Comparison of ENCODE assay signal across 8 cellular contexts in the genomic region with DNA sequence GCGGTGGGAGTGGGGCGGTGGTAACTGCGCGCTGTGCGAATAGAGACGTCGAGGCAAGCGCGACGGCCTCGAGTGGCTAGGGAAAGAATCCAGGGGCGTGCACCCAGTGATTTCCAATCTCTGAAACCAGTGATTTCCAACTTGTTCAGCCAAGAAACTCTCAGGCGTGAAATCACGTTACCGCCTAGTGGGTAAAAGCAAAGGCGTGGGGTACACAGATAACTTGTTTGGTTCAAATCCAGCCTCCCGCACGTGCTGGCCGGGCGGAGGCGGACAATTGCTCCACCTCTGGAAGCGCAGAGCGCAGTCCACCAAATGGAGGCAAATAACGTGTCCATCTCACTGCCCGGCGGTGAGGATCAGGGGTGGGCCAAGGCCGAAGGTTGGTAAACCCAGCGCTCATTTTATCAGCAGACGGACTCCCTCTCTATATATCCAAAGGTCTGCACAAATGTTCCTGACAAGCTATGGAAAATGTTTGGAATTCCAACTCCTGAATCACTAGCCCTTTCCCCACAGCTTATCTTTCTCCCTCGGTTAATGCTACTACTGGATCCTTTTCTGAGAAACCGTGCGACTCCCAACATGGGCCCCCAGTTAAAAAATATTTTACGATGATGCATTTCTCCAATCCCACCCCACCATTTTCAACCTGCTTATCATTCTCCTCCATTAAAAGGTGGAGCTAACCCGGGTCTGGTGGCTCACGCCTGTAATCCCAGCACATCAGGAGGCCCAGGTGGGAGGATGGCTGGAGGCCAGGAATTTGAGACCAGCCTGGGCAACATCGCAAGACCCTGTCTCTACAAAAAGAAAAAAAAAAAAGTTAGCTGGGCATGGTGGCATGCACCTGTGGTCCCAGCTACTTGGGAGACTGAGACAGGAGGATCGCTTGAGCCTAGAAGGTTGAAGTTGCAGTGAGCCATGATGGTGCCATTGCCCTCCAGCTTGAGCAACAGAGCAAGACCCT. TPM values are rescaled to one million over a fixed set of nuclear protein-coding genes. Genes with fewer than 3 reads are reported as not detected.
DNase-seq lines count a peak whose midpoint lies in the region; ATAC-seq lines count a peak whose summit lies in the region.

No MANE protein-coding gene starts in this region.

- peaks cover 12% of the 10 kb centered on the region for H3K36me3 Mint-ChIP-seq in activated naive CD4-positive, alpha-beta T cell treated with anti-CD3 and anti-CD28 coated beads for 36 hours (ENCODE audit: low read depth)

- intact Hi-C loops in activated naive CD4-positive, alpha-beta T cell treated with anti-CD3 and anti-CD28 coated beads for 36 hours (cut with micrococcal nuclease), result loop anchor here (1.0 kb wide), 1 partner anchor 156 kb away; no protein-coding TSS in a partner anchor

- WGBS in iPS DF 6.9 (ENCODE audit: insufficient coverage, insufficient read length), result no CpG with 5 or more reads among the region's 37 CpGs

- CTCF ChIA-PET in activated naive CD4-positive, alpha-beta T cell treated with anti-CD3 and anti-CD28 coated beads for 36 hours (lab: Charles Lee), result interaction anchor here (0.6 to 3.1 kb wide), 5 partner anchors 13 to 159 kb away, joined by 3 to 14 read pairs (median 4); no protein-coding TSS in a partner anchor

- H3K27me3 Mint-ChIP-seq in activated naive CD4-positive, alpha-beta T cell treated with anti-CD3 and anti-CD28 coated beads for 36 hours (ENCODE audit: low read depth), result no peaks in the 10 kb centered on the region

- H3K4me3 ChIP-seq in iPS DF 6.9 (ENCODE audit: low read length) (peak overlapping the region; percentile 59; the same call in 1 of the 2 replicates), skin epidermis (peak overlapping the region; percentile 84 to 100 (median 93))

- H3K27ac ChIP-seq in iPS DF 6.9 (ENCODE audit: low read length), result no peak overlapping the region
- peak overlapping the region; percentile 73 to 100 (median 95) for H3K27ac ChIP-seq in skin epidermis

- H3K4me1 Mint-ChIP-seq in activated naive CD4-positive, alpha-beta T cell treated with anti-CD3 and anti-CD28 coated beads for 36 hours (ENCODE audit: low read depth), result peaks cover 32% of the 10 kb centered on the region

- no peaks in the 10 kb centered on the region for H3K9me3 ChIP-seq in iPS DF 6.9 (ENCODE audit: control insufficient read depth, insufficient read depth, low read length)

- no peak overlapping the region for H3K27ac Mint-ChIP-seq in activated naive CD4-positive, alpha-beta T cell treated with anti-CD3 and anti-CD28 coated beads for 36 hours

- H3K9me3 Mint-ChIP-seq in activated naive CD4-positive, alpha-beta T cell treated with anti-CD3 and anti-CD28 coated beads for 36 hours, result no peaks in the 10 kb centered on the region

- no peak for DNase-seq in activated naive CD4-positive, alpha-beta T cell treated with anti-CD3 and anti-CD28 coated beads for 36 hours
- DNase-seq in activated naive CD4-positive, alpha-beta T cell (lab: John Stamatoyannopoulos, UW), result no peak
- DNase-seq in amniotic epithelial cell (ENCODE audit: low read depth) (peak; percentile 93), iPS DF 6.9 (ENCODE audit: low read depth, low spot score) (no peak), SHP77 (lab: John Stamatoyannopoulos, UW) (no peak)

- H3K4me1 ChIP-seq in iPS DF 6.9 (ENCODE audit: control insufficient read depth, insufficient read depth, low read length), result 0 out of 2 replicates have a peak, but pooled peaks cover 3% of the 10 kb centered on the region

- ATAC-seq in GM18520 (IDR thresholded peaks at IDR 0.05; ENCODE audit: unreplicated experiment) (no peak), GM19455 (IDR thresholded peaks at IDR 0.05; ENCODE audit: unreplicated experiment) (no peak)

- peak overlapping the region; percentile 90 for H3K4me3 Mint-ChIP-seq in activated naive CD4-positive, alpha-beta T cell treated with anti-CD3 and anti-CD28 coated beads for 36 hours

- H3K27me3 ChIP-seq in iPS DF 6.9 (ENCODE audit: control insufficient read depth, insufficient read depth, low read length), result peaks cover 3% of the 10 kb centered on the region

- H3K36me3 ChIP-seq in iPS DF 6.9 (ENCODE audit: control insufficient read depth, insufficient read depth, low read length), result no peaks in the 10 kb centered on the region

RNA-seq across cellular contexts. Expression of a gene that starts 0.9 kb away (rescaled TPM):
- 100 to 1,000 TPM; 126 to 128 TPM for total RNA-seq in activated naive CD4-positive, alpha-beta T cell treated with anti-CD3 and anti-CD28 coated beads for 36 hours

RNA-seq across cellular contexts. Expression of a gene that starts 9.8 kb away (rescaled TPM):
- total RNA-seq in activated naive CD4-positive, alpha-beta T cell treated with anti-CD3 and anti-CD28 coated beads for 36 hours, result 10 to 100 TPM; 19.0 to 20.0 TPM
